Comparison of ENCODE assay signal across 1 cellular context in genomic region chr3:177150970-177151627, GRCh38.
TF ChIP-seq lines count a peak whose summit lies in the region.

No MANE protein-coding gene starts in this region.

TF ChIP-seq in K562, 482 proteins besides CTCF, POLR2A, EP300 and RAD21 (continued from another document):
- TF ChIP-seq CHD7 (IDR thresholded peaks at IDR 0.05; ENCODE audit: low read depth, low read length) (no peak), LARP7 (IDR thresholded peaks at IDR 0.05) (no peak), DPF2 (IDR thresholded peaks at IDR 0.05) (peak; percentile 65), TFAP4 (CRISPR knock-in tag; IDR thresholded peaks at IDR 0.05; ENCODE audit: borderline replicate concordance) (no peak), SMARCA4 (IDR thresholded peaks at IDR 0.05) (0 out of 2 replicates have a peak, but pooled peaks have one; percentile 28), CBFA2T3 (IDR thresholded peaks at IDR 0.05) (0 out of 2 replicates have a peak, but pooled peaks have one; percentile 11), ZBTB43 (CRISPR knock-in tag; IDR thresholded peaks at IDR 0.05) (no peak), EHMT2 (IDR thresholded peaks at IDR 0.05) (no peak), ZNF239 (CRISPR knock-in tag; IDR thresholded peaks at IDR 0.05) (no peak), HNRNPL (IDR thresholded peaks at IDR 0.05; ENCODE audit: low read depth, low read length) (no peak), GTF2A2 (tag; IDR thresholded peaks at IDR 0.05) (no peak), ZNF583 (CRISPR knock-in tag; IDR thresholded peaks at IDR 0.05) (no peak), NFIC (IDR thresholded peaks at IDR 0.05) (peak; percentile 83), IRF1 (CRISPR knock-in tag; IDR thresholded peaks at IDR 0.05; ENCODE audit: borderline replicate concordance) (no peak), JUND (IDR thresholded peaks at IDR 0.05; ENCODE audit: borderline replicate concordance, low read depth, low read length) (peak; percentile 52; the same call in 1 of the 2 replicates), JUND (tag; IDR thresholded peaks at IDR 0.05; ENCODE audit: borderline replicate concordance, low read depth, low read length) (no peak; the same call in 2 of the 3 replicates), NCOA1 (IDR thresholded peaks at IDR 0.05; ENCODE audit: low read depth) (no peak), RBM14 (IDR thresholded peaks at IDR 0.05; ENCODE audit: borderline replicate concordance, insufficient read depth, low read depth, low read length) (no peak), FOXM1 (IDR thresholded peaks at IDR 0.05; ENCODE audit: low read depth) (no peak), FOXM1 (CRISPR knock-in tag; IDR thresholded peaks at IDR 0.05; ENCODE audit: low read depth) (no peak), RBBP5 (IDR thresholded peaks at IDR 0.05; ENCODE audit: borderline replicate concordance, insufficient read depth, low read length, poor library complexity, severe bottlenecking) (peak; percentile 18), NELFE (IDR thresholded peaks at IDR 0.05; ENCODE audit: insufficient read depth, insufficient read length) (no peak), MAFK (IDR thresholded peaks at IDR 0.05; ENCODE audit: low read length) (peak; percentile 17; the same call in 1 of the 2 replicates), FOSL1 (tag; conservative IDR thresholded peaks at IDR 0.05) (peak; percentile 59), SMARCE1 (IDR thresholded peaks at IDR 0.05) (peak; percentile 36; the same call in 1 of the 2 replicates)
